ENCODE assay signal across 24 cellular contexts in the genomic region with DNA sequence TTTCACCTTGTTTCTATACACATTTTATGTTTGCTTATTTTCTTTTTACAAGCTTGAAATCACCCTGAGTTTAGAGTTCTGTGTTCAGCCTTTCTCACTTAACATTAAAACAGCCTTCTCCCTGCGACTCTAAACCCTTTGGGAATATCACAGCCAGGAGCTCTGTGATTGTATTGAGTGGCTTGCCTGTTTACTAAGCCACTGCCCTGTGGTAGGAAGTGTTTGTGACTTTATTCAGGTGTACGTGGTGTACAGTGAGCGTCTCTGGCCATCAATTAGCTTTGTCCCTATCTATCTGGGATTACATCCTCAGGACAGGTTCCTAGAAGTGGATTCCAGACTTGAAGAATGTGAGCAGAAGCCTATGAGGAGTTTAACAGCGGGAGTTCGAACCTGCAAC.
"Had no signal": no experiment of that assay in that cellular context is flagged by ENCODE, and none has a peak within 500 bp of the region (broad histone marks: within the 10 kb centered on the region; RNA-seq: fewer than 3 reads in every experiment).

No MANE protein-coding gene starts in this region.

- H3K36me3 ChIP-seq: adrenal gland, MG63 had no signal

- H3K9me3 ChIP-seq: adrenal gland, MG63 had no signal

- H3K27me3 ChIP-seq: adrenal gland had no signal

- H3K4me1 ChIP-seq: adrenal gland had no signal

- H3K4me3 ChIP-seq: adrenal gland, MG63 had no signal

- DNase-seq: activated B cell treated with CpG ODN at 0.5 μM for 24 hours; activated CD4-positive, alpha-beta memory T cell treated with anti-CD3 and anti-CD28 coated beads for 36 hours; activated CD4-positive, alpha-beta T cell treated with anti-CD3 and anti-CD28 coated beads for 1 hour; activated CD4-positive, alpha-beta T cell treated with anti-CD3 and anti-CD28 coated beads, Interleukin-2, amount 10 ng/mL, durations not matched to agents 24 days and 14 days; activated CD8-positive, alpha-beta memory T cell treated with anti-CD3 and anti-CD28 coated beads for 24 hours; activated gamma-delta T cell treated with Interleukin-2 at 50 U/mL for 16 hours; activated naive CD4-positive, alpha-beta T cell treated with anti-CD3 and anti-CD28 coated beads, Interleukin-2, amount 50 U/mL, for 16 hours; activated naive CD8-positive, alpha-beta T cell treated with anti-CD3 and anti-CD28 coated beads, Interleukin-2, amount 10 ng/mL, durations not matched to agents 7 days and 5 days; activated T-cell treated with anti-CD3 and anti-CD28 coated beads, Interleukin-2, amount 50 U/mL, for 4 hours; anterior cingulate cortex; cerebellar nuclear complex; MG63; MV-4-11; NCI-H1105 treated with DMSO at 0.1 percent for 48 hours; NCI-H1436 treated with DMSO at 0.1 percent for 48 hours; NCI-H187 treated with DMSO at 0.1 percent for 48 hours; NCI-H2081 treated with DMSO at 0.1 percent for 48 hours; NCI-H446 treated with DMSO at 0.1 percent for 48 hours; NCI-H526 treated with DMSO at 0.1 percent for 48 hours; NCI-H82; SIG-M5; T-helper 17 cell; T-helper 9 cell had no signal

- H3K27ac ChIP-seq: adrenal gland had no signal

- ATAC-seq: activated T-cell treated with anti-CD3 and anti-CD28 coated beads, Interleukin-2, amount 50 U/mL, for 4 hours; T-helper 17 cell had no signal
